In genomic region chr18:11729556-11729955, GRCh38 we compare ENCODE assay signal across 29 cellular contexts.
"Had no signal": no experiment of that assay in that cellular context is flagged by ENCODE, and none has a peak within 500 bp of the region (broad histone marks: within the 10 kb centered on the region; RNA-seq: fewer than 3 reads in every experiment).

No MANE protein-coding gene starts in this region.

- H3K4me1 ChIP-seq: lower lobe of right lung, pancreas, prostate gland, testis, thyroid gland, vagina had no signal

- H3K4me1 Mint-ChIP-seq: mesothelial cell of epicardium, neural crest cell had no signal

- ATAC-seq: left colon; left lung; lower lobe of right lung; natural killer cell treated with Interleukin-12 subunit alpha and Interleukin-12 subunit beta and Interleukin-15 and Interleukin-18, amount 100 ng/mL, for 72 hours; pancreas; right cardiac atrium; sciatic nerve; stimulated activated naive B cell treated with anti-CD40 and anti-IgM and Interleukin-4, amounts not matched to agents 10 μg/mL and 1 μg/mL and 100 μg/mL, for 72 hours; stimulated activated naive CD8-positive, alpha-beta T cell treated with anti-CD3 and anti-CD28 coated beads, Interleukin-15, Interleukin-2, amounts not matched to agents 100 U/mL and 50 U/mL, for 24 hours had no signal

- H3K9me3 Mint-ChIP-seq: natural killer cell treated with Interleukin-12 subunit alpha and Interleukin-12 subunit beta and Interleukin-15 and Interleukin-18, amount 100 ng/mL, for 72 hours; neural crest cell; stimulated activated naive B cell treated with anti-CD40 and anti-IgM and Interleukin-4, amounts not matched to agents 10 μg/mL and 1 μg/mL and 100 μg/mL, for 72 hours had no signal

- H3K36me3 Mint-ChIP-seq: naive B cell; natural killer cell treated with Interleukin-12 subunit alpha and Interleukin-12 subunit beta and Interleukin-15 and Interleukin-18, amount 100 ng/mL, for 72 hours; stimulated activated naive B cell treated with anti-CD40 and anti-IgM and Interleukin-4, amounts not matched to agents 10 μg/mL and 1 μg/mL and 100 μg/mL, for 72 hours had no signal

- H3K27me3 ChIP-seq: testis, thyroid gland, upper lobe of left lung, vagina had no signal

- H3K36me3 ChIP-seq: left lung, lower lobe of right lung, pancreas, prostate gland, stomach, thyroid gland, transverse colon, upper lobe of left lung, vagina had no signal

- H3K27ac Mint-ChIP-seq: mesothelial cell of epicardium; natural killer cell treated with Interleukin-12 subunit alpha and Interleukin-12 subunit beta and Interleukin-15 and Interleukin-18, amount 100 ng/mL, for 72 hours; stimulated activated naive B cell treated with anti-CD40 and anti-IgM and Interleukin-4, amounts not matched to agents 10 μg/mL and 1 μg/mL and 100 μg/mL, for 72 hours had no signal

- H3K4me3 Mint-ChIP-seq: mesothelial cell of epicardium; naive B cell; natural killer cell treated with Interleukin-12 subunit alpha and Interleukin-12 subunit beta and Interleukin-15 and Interleukin-18, amount 100 ng/mL, for 72 hours; neural crest cell; stimulated activated naive B cell treated with anti-CD40 and anti-IgM and Interleukin-4, amounts not matched to agents 10 μg/mL and 1 μg/mL and 100 μg/mL, for 72 hours had no signal

- DNase-seq: hippocampal formation; kidney; left colon; left lung; lower lobe of right lung; mesendoderm; naive B cell; nucleus accumbens; pancreas; retina; right cardiac atrium; stimulated activated CD4-positive, alpha-beta T cell treated with anti-CD3 and anti-CD28 coated beads, Interleukin-12 subunit alpha, Interleukin-12 subunit beta, amount 100 ng/mL, for 4 hours; stimulated activated CD4-positive, alpha-beta T cell treated with anti-CD3 and anti-CD28 coated beads, Interleukin-15, amount 100 ng/mL, for 24 hours; stimulated activated CD4-positive, alpha-beta T cell treated with anti-CD3 and anti-CD28 coated beads, Interleukin-2, amount 100 ng/mL, for 24 hours; stimulated activated CD4-positive, alpha-beta T cell treated with anti-CD3 and anti-CD28 coated beads, Interleukin-4, amount 100 ng/mL, for 1 hour; stimulated activated naive B cell treated with anti-CD40 and anti-IgM and Interleukin-4, amounts not matched to agents 10 μg/mL and 1 μg/mL and 100 μg/mL, for 72 hours; stimulated activated naive CD8-positive, alpha-beta T cell treated with anti-CD3 and anti-CD28 coated beads, Interleukin-15, Interleukin-2, amounts not matched to agents 100 U/mL and 50 U/mL, for 24 hours; stomach; testis; thyroid gland; transverse colon; upper lobe of left lung had no signal

- H3K9me3 ChIP-seq: left lung, lower lobe of right lung, pancreas, prostate gland, stomach, testis, thyroid gland, transverse colon, upper lobe of left lung, vagina had no signal

- H3K27ac ChIP-seq: left lung, lower lobe of right lung, pancreas, prostate gland, skin epidermis, stomach, testis, thyroid gland, transverse colon, upper lobe of left lung, vagina had no signal

- H3K4me3 ChIP-seq: left lung, lower lobe of right lung, pancreas, prostate gland, skin epidermis, stomach, testis, thyroid gland, transverse colon, upper lobe of left lung, vagina had no signal
